ENCODE assay signal across 8 cellular contexts in the genomic region with DNA sequence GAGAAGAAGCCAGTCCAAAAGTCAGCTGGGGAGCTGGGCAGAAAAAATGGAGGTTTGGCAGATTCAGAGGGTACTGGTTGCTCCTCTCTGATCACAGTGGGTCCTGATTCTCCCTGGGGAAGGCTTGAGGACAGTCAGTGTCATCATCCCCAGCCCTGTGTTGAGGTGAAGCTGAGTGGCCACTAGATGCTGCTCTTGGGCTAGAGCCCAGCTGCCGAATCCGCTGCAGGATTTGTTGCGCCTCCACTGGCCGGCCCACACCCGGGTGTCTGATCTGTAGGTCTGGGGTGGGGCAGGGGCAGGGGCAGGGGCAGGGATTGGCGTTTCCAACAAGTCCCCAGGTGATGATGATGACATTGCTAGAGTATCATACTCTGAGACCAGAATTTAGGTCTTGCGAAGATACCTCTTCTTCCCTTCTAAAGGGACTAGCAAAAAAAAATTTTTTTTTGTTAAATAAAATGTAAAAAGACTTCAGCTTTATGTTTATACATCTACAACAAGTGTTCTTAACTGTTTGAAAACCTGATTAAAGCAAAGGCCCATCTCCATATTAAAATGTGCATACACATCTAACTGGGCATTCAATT.
A peak's percentile ranks its signal among the peaks of the same experiment; 100 is the strongest.
DNase-seq lines count a peak whose midpoint lies in the region; ATAC-seq and TF ChIP-seq lines count a peak whose summit lies in the region.

No MANE protein-coding gene starts in this region.

- H3K9me3 ChIP-seq in colonic mucosa (no peaks in the 10 kb centered on the region), lower lobe of right lung (no peaks in the 10 kb centered on the region)

- H3K36me3 ChIP-seq in colonic mucosa (no peaks in the 10 kb centered on the region), lower lobe of right lung (peaks cover 7% of the 10 kb centered on the region)

- H3K9ac ChIP-seq in colonic mucosa (ENCODE audit: low read depth in 2 of 2, low read length in 2 of 2): no peak overlapping the region

- intact Hi-C loops in colonic mucosa (cut with DNase I) (loop anchor here (5.0 to 10.0 kb wide), 2 partner anchors 155 to 287 kb away; no protein-coding TSS in a partner anchor), lower lobe of right lung (cut with DNase I) (loop anchor here (10.0 kb wide), 1 partner anchor 147 kb away; no protein-coding TSS in a partner anchor)

- peak; percentile 66 for TF ChIP-seq CTCF in GM12875 (IDR thresholded peaks at IDR 0.05; ENCODE audit: borderline replicate concordance, insufficient read depth, low read depth, low read length)
- peak; percentile 51 for TF ChIP-seq CTCF in colonic mucosa (IDR thresholded peaks at IDR 0.05)
- TF ChIP-seq CTCF in lower lobe of right lung (IDR thresholded peaks at IDR 0.05): peak; percentile 64

- no peaks in the 10 kb centered on the region for H3K4me1 ChIP-seq in colonic mucosa
- peaks cover 19% of the 10 kb centered on the region for H3K4me1 ChIP-seq in lower lobe of right lung

- H3K27me3 ChIP-seq in colonic mucosa (no peaks in the 10 kb centered on the region), lower lobe of right lung (ENCODE audit: low read depth) (no peaks in the 10 kb centered on the region)

- ATAC-seq in lower lobe of right lung: peak; percentile 58 to 62
- no peak for ATAC-seq in HG02884 (IDR thresholded peaks at IDR 0.05; ENCODE audit: unreplicated experiment)
- ATAC-seq in HG02970 (IDR thresholded peaks at IDR 0.05; ENCODE audit: low FRiP score, unreplicated experiment): no peak

- DNase-seq in ACHN: peak; percentile 72
- peak; percentile 7 for DNase-seq in NOMO-1 treated with DMSO at 0.1 percent for 48 hours (lab: John Stamatoyannopoulos, UW; ENCODE audit: unreplicated experiment)
- peak; percentile 63 for DNase-seq in colonic mucosa
- DNase-seq in lower lobe of right lung: no peak
- DNase-seq in activated gamma-delta T cell (lab: John Stamatoyannopoulos, UW): no peak

- no peak overlapping the region for H3K27ac ChIP-seq in colonic mucosa
- H3K27ac ChIP-seq in lower lobe of right lung: no peak overlapping the region

- H3K4me3 ChIP-seq in GM12875 (ENCODE audit: low read depth, low read length) (no peak overlapping the region), colonic mucosa (no peak overlapping the region), lower lobe of right lung (no peak overlapping the region)

- in situ Hi-C loops in ACHN (cut with HindIII; ENCODE audit: low pct_ligation_motif_present, low pct_unique_long_range_greater_than_20kb, low sequenced_read_pairs): loop anchor here (25.0 kb wide), 2 partner anchors 150 to 200 kb away; no protein-coding TSS in a partner anchor

Comparison
In these comparisons a context has a peak if more than half of its experiments do, and no peak if none do; other contexts are left out.
1. DNase-seq: peak in ACHN (single experiment), NOMO-1 treated with DMSO at 0.1 percent for 48 hours (single experiment) and colonic mucosa (single experiment); none in lower lobe of right lung (single experiment) and activated gamma-delta T cell (single experiment).
2. ATAC-seq: peak in lower lobe of right lung (2 of 2); none in HG02884 (single experiment) and HG02970 (single experiment).
3. Peak in every context shown above with its lines, with median percentiles within 50 percentile points of each other: CTCF ChIP-seq.